ENCODE assay signal across 22 cellular contexts in genomic region chr12:102873077-102873476, GRCh38. TPM values are rescaled to one million over a fixed set of nuclear protein-coding genes. Genes with fewer than 3 reads are reported as not detected.
DNase-seq lines count a peak whose midpoint lies in the region; FAIRE-seq and TF ChIP-seq lines count a peak whose summit lies in the region.
"Had no signal": no experiment of that assay in that cellular context is flagged by ENCODE, and none has a peak within 500 bp of the region (broad histone marks: within the 10 kb centered on the region; RNA-seq: fewer than 3 reads in every experiment).

No MANE protein-coding gene starts in this region.

- TF ChIP-seq RAD21 in Ishikawa (IDR thresholded peaks at IDR 0.05; ENCODE audit: low read depth) = no peak

- no peak overlapping the region for H3K4me3 ChIP-seq in BE2C (ENCODE audit: low read depth, low read length)
- H3K4me3 ChIP-seq: BLaER1 treated with 17β-estradiol and CSF1 and Interleukin-3, amounts not matched to agents 10 nM and 100 nM; GM12878; SJCRH30 had no signal

- no peak for TF ChIP-seq EP300 in Ishikawa (IDR thresholded peaks at IDR 0.05; ENCODE audit: borderline replicate concordance)

- no peak for FAIRE-seq in urothelium cell line (lab: Jason Lieb, UNC)
- FAIRE-seq: GM12878 had no signal

- no peak for TF ChIP-seq CTCF in BE2C (IDR thresholded peaks at IDR 0.05; ENCODE audit: low read depth, low read length)

- no peaks in the 10 kb centered on the region for H3K9me3 ChIP-seq in BE2C
- H3K9me3 ChIP-seq: BLaER1 treated with 17β-estradiol and CSF1 and Interleukin-3, amounts not matched to agents 10 nM and 100 nM; SJCRH30 had no signal

- H3K36me3 ChIP-seq in BE2C = no peaks in the 10 kb centered on the region
- H3K36me3 ChIP-seq: BLaER1 treated with 17β-estradiol and CSF1 and Interleukin-3, amounts not matched to agents 10 nM and 100 nM; SJCRH30 had no signal

- no peaks in the 10 kb centered on the region for H3K4me1 ChIP-seq in BE2C
- H3K4me1 ChIP-seq: SJCRH30 had no signal

- DNase-seq in EH (ENCODE audit: low read depth) (peak; percentile 48), islet precursor cell (peak; percentile 63), urothelium cell line (ENCODE audit: low spot score) (peak; percentile 16), BE2C (no peak), cerebellum (ENCODE audit: low spot score) (no peak)
- no peak for DNase-seq in stimulated activated CD4-positive, alpha-beta T cell treated with anti-CD3 and anti-CD28 coated beads, Interleukin-1b, Interleukin-23, amount 100 ng/mL, for 48 hours
- DNase-seq: Calu3; CD8-positive, alpha-beta T cell; DMS153; H7; NCI-H1105; NCI-H146; NCI-H2029; NCI-H2227 treated with DMSO at 0.1 percent for 48 hours; NCI-H510A treated with DMSO at 0.1 percent for 48 hours; NCI-H774; NK-92 treated with Interleukin-12 subunit alpha and Interleukin-12 subunit beta, amount 100 ng/mL, for 24 hours; SJCRH30 had no signal

- no peaks in the 10 kb centered on the region; the same call in 1 of the 2 replicates for H3K27me3 ChIP-seq in BE2C
- H3K27me3 ChIP-seq: BLaER1 treated with 17β-estradiol and CSF1 and Interleukin-3, amounts not matched to agents 10 nM and 100 nM had no signal

TF ChIP-seq in Ishikawa, 13 proteins besides CTCF, POLR2A, EP300 and RAD21:
- TF ChIP-seq ZBTB7A (IDR thresholded peaks at IDR 0.05; ENCODE audit: low read depth) (no peak), USF1 (IDR thresholded peaks at IDR 0.05) (peak; percentile 45; the same call in 1 of the 2 replicates)
TF ChIP-seq in Ishikawa: peak in this region for 1.

RNA-seq across cellular contexts. Expression of gene PAH, which starts 44.0 kb away (rescaled TPM):
- not detected for polyA plus RNA-seq in BE2C (2012; ENCODE audit: insufficient read depth, insufficient read length, low read depth)
- 1.2 TPM for total RNA-seq in cerebellum
- total RNA-seq: CD8-positive, alpha-beta T cell; SJCRH30; T-helper 1 cell treated with Interleukin-12 subunit alpha and Interleukin-12 subunit beta and Interleukin-4 antibody, amounts not matched to agents 30 ng/mL and 1 ng/mL, for 36 hours had no signal

Comparison
In these comparisons a context has a peak if more than half of its experiments do, and no peak if none do; other contexts are left out.
1. DNase-seq: peak in EH (single experiment), islet precursor cell (single experiment) and urothelium cell line (single experiment); none in BE2C (single experiment), stimulated activated CD4-positive, alpha-beta T cell treated with anti-CD3 and anti-CD28 coated beads, Interleukin-1b, Interleukin-23, amount 100 ng/mL, for 48 hours (single experiment) and cerebellum (single experiment).